Comparison of ENCODE assay signal across 1 cellular context in genomic region chr20:36523341-36523740, GRCh38.
TF ChIP-seq lines count a peak whose summit lies in the region.

No MANE protein-coding gene starts in this region.

TF ChIP-seq in GM23338, 12 proteins besides CTCF, POLR2A, EP300 and RAD21:
- TF ChIP-seq NANOG (IDR thresholded peaks at IDR 0.05; ENCODE audit: borderline replicate concordance) (no peak), ETS1 (IDR thresholded peaks at IDR 0.05) (no peak), POLR2AphosphoS5 (IDR thresholded peaks at IDR 0.05; ENCODE audit: low read depth) (no peak), ZNF331 (CRISPR knock-in tag; IDR thresholded peaks at IDR 0.05; ENCODE audit: low read depth) (no peak), CREB1 (CRISPR knock-in tag; IDR thresholded peaks at IDR 0.05; ENCODE audit: low read depth) (no peak), EZH2phosphoT487 (IDR thresholded peaks at IDR 0.05; ENCODE audit: unreplicated experiment) (no peak), ZNF462 (CRISPR knock-in tag; IDR thresholded peaks at IDR 0.05) (no peak), ZNF114 (CRISPR knock-in tag; IDR thresholded peaks at IDR 0.05) (no peak), EZH2 (IDR thresholded peaks at IDR 0.05; ENCODE audit: low read depth, unreplicated experiment) (no peak), STAT1 (IDR thresholded peaks at IDR 0.05; ENCODE audit: unreplicated experiment) (no peak), JUNB (IDR thresholded peaks at IDR 0.05; ENCODE audit: unreplicated experiment) (no peak)
- TF ChIP-seq, protein P1, sequence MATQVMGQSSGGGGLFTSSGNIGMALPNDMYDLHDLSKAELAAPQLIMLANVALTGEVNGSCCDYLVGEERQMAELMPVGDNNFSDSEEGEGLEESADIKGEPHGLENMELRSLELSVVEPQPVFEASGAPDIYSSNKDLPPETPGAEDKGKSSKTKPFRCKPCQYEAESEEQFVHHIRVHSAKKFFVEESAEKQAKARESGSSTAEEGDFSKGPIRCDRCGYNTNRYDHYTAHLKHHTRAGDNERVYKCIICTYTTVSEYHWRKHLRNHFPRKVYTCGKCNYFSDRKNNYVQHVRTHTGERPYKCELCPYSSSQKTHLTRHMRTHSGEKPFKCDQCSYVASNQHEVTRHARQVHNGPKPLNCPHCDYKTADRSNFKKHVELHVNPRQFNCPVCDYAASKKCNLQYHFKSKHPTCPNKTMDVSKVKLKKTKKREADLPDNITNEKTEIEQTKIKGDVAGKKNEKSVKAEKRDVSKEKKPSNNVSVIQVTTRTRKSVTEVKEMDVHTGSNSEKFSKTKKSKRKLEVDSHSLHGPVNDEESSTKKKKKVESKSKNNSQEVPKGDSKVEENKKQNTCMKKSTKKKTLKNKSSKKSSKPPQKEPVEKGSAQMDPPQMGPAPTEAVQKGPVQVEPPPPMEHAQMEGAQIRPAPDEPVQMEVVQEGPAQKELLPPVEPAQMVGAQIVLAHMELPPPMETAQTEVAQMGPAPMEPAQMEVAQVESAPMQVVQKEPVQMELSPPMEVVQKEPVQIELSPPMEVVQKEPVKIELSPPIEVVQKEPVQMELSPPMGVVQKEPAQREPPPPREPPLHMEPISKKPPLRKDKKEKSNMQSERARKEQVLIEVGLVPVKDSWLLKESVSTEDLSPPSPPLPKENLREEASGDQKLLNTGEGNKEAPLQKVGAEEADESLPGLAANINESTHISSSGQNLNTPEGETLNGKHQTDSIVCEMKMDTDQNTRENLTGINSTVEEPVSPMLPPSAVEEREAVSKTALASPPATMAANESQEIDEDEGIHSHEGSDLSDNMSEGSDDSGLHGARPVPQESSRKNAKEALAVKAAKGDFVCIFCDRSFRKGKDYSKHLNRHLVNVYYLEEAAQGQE (IDR thresholded peaks at IDR 0.05; ENCODE audit: unreplicated experiment), result no peak
